Comparison of ENCODE assay signal across 1 cellular context in the genomic region with DNA sequence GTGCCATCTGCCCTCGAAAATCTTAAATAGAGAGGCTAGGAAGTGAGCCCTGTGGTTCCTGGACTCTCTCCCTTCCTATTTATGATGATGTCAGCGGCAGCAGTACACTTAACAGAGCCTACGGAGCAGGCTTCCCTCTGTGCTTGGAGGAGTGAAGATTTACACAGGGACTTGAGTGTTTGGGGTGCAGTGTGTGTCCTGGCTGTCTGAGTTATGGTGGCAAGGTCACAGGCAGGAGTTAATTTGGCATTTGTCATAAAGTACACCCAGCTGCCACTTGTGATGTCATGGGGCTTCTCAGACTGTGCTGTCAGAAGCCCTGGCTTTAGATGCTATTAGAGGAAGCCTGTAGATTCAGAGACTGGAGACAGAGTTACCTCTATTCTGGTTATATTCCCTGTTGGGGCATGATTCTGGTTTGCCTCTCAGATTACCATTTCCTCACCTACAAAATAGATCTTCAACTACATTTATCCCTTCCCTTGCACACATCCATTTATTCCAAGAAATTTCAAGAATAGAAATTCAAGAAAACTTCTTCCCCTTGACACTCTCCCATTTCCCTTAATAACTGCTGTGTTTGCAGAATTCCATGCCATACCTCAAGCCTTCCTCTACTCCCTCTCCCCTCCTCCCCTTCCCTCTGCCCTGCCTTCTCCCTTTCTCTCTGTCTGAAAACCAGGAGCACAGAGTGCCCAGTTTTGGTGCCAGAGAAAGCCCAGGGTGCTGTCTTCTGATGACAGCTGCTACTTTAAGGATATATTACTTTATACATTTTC.
TF ChIP-seq lines count a peak whose summit lies in the region.

No MANE protein-coding gene starts in this region.

TF ChIP-seq in K562, 482 proteins besides CTCF, POLR2A, EP300 and RAD21 (continued from another document):
- TF ChIP-seq ZNF316 (IDR thresholded peaks at IDR 0.05) (peak; percentile 38; the same call in 1 of the 2 replicates), FOXP1 (CRISPR knock-in tag; IDR thresholded peaks at IDR 0.05) (no peak)
